ENCODE assay signal across 18 cellular contexts in the genomic region with DNA sequence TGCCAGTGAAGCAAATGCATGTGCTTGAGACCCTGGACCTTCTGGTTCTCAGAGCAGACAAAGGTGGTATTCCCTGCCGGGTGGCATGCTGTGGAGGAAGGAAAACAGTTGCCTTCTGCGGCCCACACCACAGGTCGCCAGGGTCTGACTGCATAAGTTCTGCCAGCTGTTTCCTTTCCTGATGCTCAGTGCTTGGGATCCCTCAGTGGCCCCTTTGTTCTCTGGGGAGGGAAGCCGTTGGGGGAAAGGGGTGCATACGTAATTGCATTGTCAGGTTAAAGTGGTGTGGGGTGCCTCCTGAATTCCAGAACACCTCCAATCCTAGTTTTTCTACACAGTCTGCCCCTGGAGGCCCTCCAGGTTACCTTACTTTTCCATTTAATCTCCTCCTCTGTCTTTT. TPM values are rescaled to one million over a fixed set of nuclear protein-coding genes. Genes with fewer than 3 reads are reported as not detected.
DNase-seq lines count a peak whose midpoint lies in the region; ATAC-seq and TF ChIP-seq lines count a peak whose summit lies in the region.
"Had no signal": no experiment of that assay in that cellular context is flagged by ENCODE, and none has a peak within 500 bp of the region (broad histone marks: within the 10 kb centered on the region; RNA-seq: fewer than 3 reads in every experiment).

No MANE protein-coding gene starts in this region.

- TF ChIP-seq CTCF in GM23338 (conservative IDR thresholded peaks at IDR 0.05; ENCODE audit: low read depth in 2 of 2) (no peak), neural progenitor cell (IDR thresholded peaks at IDR 0.05) (no peak)

- no peak overlapping the region for H3K4me3 ChIP-seq in GM23338
- H3K4me3 ChIP-seq in neural progenitor cell, result no peak overlapping the region
- H3K4me3 ChIP-seq: A549, PC-9, SJSA1 had no signal

- no peaks in the 10 kb centered on the region for H3K9me3 ChIP-seq in neural progenitor cell (ENCODE audit: low read depth)
- H3K9me3 ChIP-seq: A549, SJSA1 had no signal

- H2AFZ ChIP-seq in GM23338, result no peak overlapping the region
- H2AFZ ChIP-seq in neural progenitor cell (replicated peaks), result peak overlapping the region; percentile 55
- H2AFZ ChIP-seq: PC-9 had no signal

- POLR2A ChIA-PET in activated CD8-positive, alpha-beta T cell treated with anti-CD3 and anti-CD28 coated beads, Interleukin-2, amount 10 ng/mL, durations not matched to agents 7 days and 5 days (lab: Charles Lee), result no interaction called here

- ATAC-seq in GM23338 (peak; percentile 90), HG03439 (IDR thresholded peaks at IDR 0.05; ENCODE audit: unreplicated experiment) (no peak)
- no peak for ATAC-seq in stimulated activated naive CD8-positive, alpha-beta T cell treated with anti-CD3 and anti-CD28 coated beads, Interleukin-15, amount 100 ng/mL, for 72 hours
- ATAC-seq in activated CD8-positive, alpha-beta T cell treated with anti-CD3 and anti-CD28 coated beads, Interleukin-2, amount 10 ng/mL, durations not matched to agents 7 days and 5 days, result no peak
- ATAC-seq: A549, HCT116, HepG2 had no signal

- H3K9me2 ChIP-seq in GM23338 (ENCODE audit: insufficient read depth), result no peaks in the 10 kb centered on the region

- H3K4me1 Mint-ChIP-seq in GM23338 (peaks cover 32% of the 10 kb centered on the region), neural progenitor cell (peaks cover 18% of the 10 kb centered on the region)
- peaks cover 5% of the 10 kb centered on the region for H3K4me1 Mint-ChIP-seq in stimulated activated naive CD8-positive, alpha-beta T cell treated with anti-CD3 and anti-CD28 coated beads, Interleukin-15, amount 100 ng/mL, for 72 hours
- peaks cover 3% of the 10 kb centered on the region for H3K4me1 Mint-ChIP-seq in activated CD8-positive, alpha-beta T cell treated with anti-CD3 and anti-CD28 coated beads, Interleukin-2, amount 10 ng/mL, durations not matched to agents 7 days and 5 days (ENCODE audit: low read depth)

- peak; percentile 75 for DNase-seq in GM23338 (ENCODE audit: low spot score)
- DNase-seq in UCSD-AML1 (lab: John Stamatoyannopoulos, UW; ENCODE audit: unreplicated experiment), result peak; percentile 31
- DNase-seq in iPS DF 19.7 (ENCODE audit: low read depth, low spot score), result peak; percentile 90
- peak; percentile 58 for DNase-seq in neural progenitor cell (ENCODE audit: low spot score)
- DNase-seq in stimulated activated naive CD8-positive, alpha-beta T cell treated with anti-CD3 and anti-CD28 coated beads, Interleukin-15, amount 100 ng/mL, for 72 hours, result no peak
- no peak for DNase-seq in activated CD8-positive, alpha-beta T cell treated with anti-CD3 and anti-CD28 coated beads, Interleukin-2, amount 10 ng/mL, durations not matched to agents 7 days and 5 days
- DNase-seq: COR-L47, KG1, NCI-H1417 treated with DMSO at 0.1 percent for 48 hours, NCI-H2081, NCI-H510A treated with DMSO at 0.1 percent for 48 hours, NCI-H82, PC-9 had no signal

- H3K79me2 ChIP-seq in GM23338 (replicated peaks; ENCODE audit: insufficient read depth) (no peaks in the 10 kb centered on the region), neural progenitor cell (ENCODE audit: low read depth) (no peaks in the 10 kb centered on the region)

- no peaks in the 10 kb centered on the region for H3F3A ChIP-seq in GM23338 (replicated peaks; ENCODE audit: low read depth)
- H3F3A ChIP-seq in neural progenitor cell (ENCODE audit: low read depth), result peaks cover 22% of the 10 kb centered on the region

- peak overlapping the region; percentile 98 for H3K27ac Mint-ChIP-seq in GM23338
- no peak overlapping the region for H3K27ac Mint-ChIP-seq in neural progenitor cell
- H3K27ac Mint-ChIP-seq in stimulated activated naive CD8-positive, alpha-beta T cell treated with anti-CD3 and anti-CD28 coated beads, Interleukin-15, amount 100 ng/mL, for 72 hours, result no peak overlapping the region
- H3K27ac Mint-ChIP-seq in activated CD8-positive, alpha-beta T cell treated with anti-CD3 and anti-CD28 coated beads, Interleukin-2, amount 10 ng/mL, durations not matched to agents 7 days and 5 days, result no peak overlapping the region

- CTCF ChIA-PET in activated CD8-positive, alpha-beta T cell treated with anti-CD3 and anti-CD28 coated beads, Interleukin-2, amount 10 ng/mL, durations not matched to agents 7 days and 5 days (lab: Charles Lee), result no interaction called here

- H3K4me3 Mint-ChIP-seq in GM23338 (peak overlapping the region; percentile 35; the same call in 2 of the 3 replicates), neural progenitor cell (no peak overlapping the region)
- H3K4me3 Mint-ChIP-seq in stimulated activated naive CD8-positive, alpha-beta T cell treated with anti-CD3 and anti-CD28 coated beads, Interleukin-15, amount 100 ng/mL, for 72 hours, result no peak overlapping the region
- H3K4me3 Mint-ChIP-seq in activated CD8-positive, alpha-beta T cell treated with anti-CD3 and anti-CD28 coated beads, Interleukin-2, amount 10 ng/mL, durations not matched to agents 7 days and 5 days, result no peak overlapping the region

- H3K27ac ChIP-seq in GM23338 (ENCODE audit: low read depth), result peak overlapping the region; percentile 57; the same call in 1 of the 2 replicates
- H3K27ac ChIP-seq in neural progenitor cell, result peak overlapping the region; percentile 72
- H3K27ac ChIP-seq: A549, PC-9, SJSA1 had no signal

- H3K4me1 ChIP-seq in GM23338 (ENCODE audit: insufficient read depth), result peaks cover 11% of the 10 kb centered on the region; the same call in 1 of the 2 replicates
- peaks cover 23% of the 10 kb centered on the region for H3K4me1 ChIP-seq in neural progenitor cell
- H3K4me1 ChIP-seq: A549, SJSA1 had no signal

- H4K20me1 ChIP-seq in GM23338 (replicated peaks; ENCODE audit: insufficient read depth), result no peaks in the 10 kb centered on the region
- H4K20me1 ChIP-seq in neural progenitor cell (ENCODE audit: low read depth), result no peaks in the 10 kb centered on the region

- H3K4me2 ChIP-seq in GM23338 (peak overlapping the region; percentile 34; the same call in 1 of the 2 replicates), neural progenitor cell (peak overlapping the region; percentile 60)
- H3K4me2 ChIP-seq: A549, PC-9 had no signal

- no peak overlapping the region for H3K9ac ChIP-seq in neural progenitor cell

- H3K27me3 ChIP-seq in GM23338 (ENCODE audit: insufficient read depth), result no peaks in the 10 kb centered on the region
- no peaks in the 10 kb centered on the region for H3K27me3 ChIP-seq in neural progenitor cell
- H3K27me3 ChIP-seq: SJSA1 had no signal

- peaks cover 1% of the 10 kb centered on the region for H3K27me3 Mint-ChIP-seq in GM23338 (ENCODE audit: insufficient read depth, low read depth, poor library complexity)
- peaks cover 9% of the 10 kb centered on the region for H3K27me3 Mint-ChIP-seq in neural progenitor cell (ENCODE audit: insufficient read depth, low read depth)
- H3K27me3 Mint-ChIP-seq in stimulated activated naive CD8-positive, alpha-beta T cell treated with anti-CD3 and anti-CD28 coated beads, Interleukin-15, amount 100 ng/mL, for 72 hours, result peaks cover 60% of the 10 kb centered on the region
- peaks cover 39% of the 10 kb centered on the region for H3K27me3 Mint-ChIP-seq in activated CD8-positive, alpha-beta T cell treated with anti-CD3 and anti-CD28 coated beads, Interleukin-2, amount 10 ng/mL, durations not matched to agents 7 days and 5 days (ENCODE audit: low read depth)

- H3K36me3 Mint-ChIP-seq in GM23338 (ENCODE audit: low read depth), result no peaks in the 10 kb centered on the region; the same call in 2 of the 3 replicates
- peaks cover 11% of the 10 kb centered on the region for H3K36me3 Mint-ChIP-seq in neural progenitor cell
- no peaks in the 10 kb centered on the region for H3K36me3 Mint-ChIP-seq in activated CD8-positive, alpha-beta T cell treated with anti-CD3 and anti-CD28 coated beads, Interleukin-2, amount 10 ng/mL, durations not matched to agents 7 days and 5 days (ENCODE audit: low read depth)

- H3K9me3 Mint-ChIP-seq in GM23338 (no peaks in the 10 kb centered on the region; the same call in 2 of the 3 replicates), neural progenitor cell (no peaks in the 10 kb centered on the region)
- no peaks in the 10 kb centered on the region for H3K9me3 Mint-ChIP-seq in stimulated activated naive CD8-positive, alpha-beta T cell treated with anti-CD3 and anti-CD28 coated beads, Interleukin-15, amount 100 ng/mL, for 72 hours
- no peaks in the 10 kb centered on the region for H3K9me3 Mint-ChIP-seq in activated CD8-positive, alpha-beta T cell treated with anti-CD3 and anti-CD28 coated beads, Interleukin-2, amount 10 ng/mL, durations not matched to agents 7 days and 5 days (ENCODE audit: insufficient read depth)

- H3K36me3 ChIP-seq in GM23338 (ENCODE audit: insufficient read depth) (peaks cover 5% of the 10 kb centered on the region; the same call in 1 of the 2 replicates), neural progenitor cell (no peaks in the 10 kb centered on the region)
- H3K36me3 ChIP-seq: SJSA1 had no signal

TF ChIP-seq in GM23338, 12 proteins besides CTCF, POLR2A, EP300 and RAD21 (continues in another document):
- TF ChIP-seq, protein P1, sequence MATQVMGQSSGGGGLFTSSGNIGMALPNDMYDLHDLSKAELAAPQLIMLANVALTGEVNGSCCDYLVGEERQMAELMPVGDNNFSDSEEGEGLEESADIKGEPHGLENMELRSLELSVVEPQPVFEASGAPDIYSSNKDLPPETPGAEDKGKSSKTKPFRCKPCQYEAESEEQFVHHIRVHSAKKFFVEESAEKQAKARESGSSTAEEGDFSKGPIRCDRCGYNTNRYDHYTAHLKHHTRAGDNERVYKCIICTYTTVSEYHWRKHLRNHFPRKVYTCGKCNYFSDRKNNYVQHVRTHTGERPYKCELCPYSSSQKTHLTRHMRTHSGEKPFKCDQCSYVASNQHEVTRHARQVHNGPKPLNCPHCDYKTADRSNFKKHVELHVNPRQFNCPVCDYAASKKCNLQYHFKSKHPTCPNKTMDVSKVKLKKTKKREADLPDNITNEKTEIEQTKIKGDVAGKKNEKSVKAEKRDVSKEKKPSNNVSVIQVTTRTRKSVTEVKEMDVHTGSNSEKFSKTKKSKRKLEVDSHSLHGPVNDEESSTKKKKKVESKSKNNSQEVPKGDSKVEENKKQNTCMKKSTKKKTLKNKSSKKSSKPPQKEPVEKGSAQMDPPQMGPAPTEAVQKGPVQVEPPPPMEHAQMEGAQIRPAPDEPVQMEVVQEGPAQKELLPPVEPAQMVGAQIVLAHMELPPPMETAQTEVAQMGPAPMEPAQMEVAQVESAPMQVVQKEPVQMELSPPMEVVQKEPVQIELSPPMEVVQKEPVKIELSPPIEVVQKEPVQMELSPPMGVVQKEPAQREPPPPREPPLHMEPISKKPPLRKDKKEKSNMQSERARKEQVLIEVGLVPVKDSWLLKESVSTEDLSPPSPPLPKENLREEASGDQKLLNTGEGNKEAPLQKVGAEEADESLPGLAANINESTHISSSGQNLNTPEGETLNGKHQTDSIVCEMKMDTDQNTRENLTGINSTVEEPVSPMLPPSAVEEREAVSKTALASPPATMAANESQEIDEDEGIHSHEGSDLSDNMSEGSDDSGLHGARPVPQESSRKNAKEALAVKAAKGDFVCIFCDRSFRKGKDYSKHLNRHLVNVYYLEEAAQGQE (IDR thresholded peaks at IDR 0.05; ENCODE audit: unreplicated experiment), result no peak

RNA-seq across cellular contexts. Expression of a gene that starts 43.1 kb away (rescaled TPM):
- total RNA-seq in GM23338 (2014; rRNA removed; shearing (Covaris generic)), result 28.9 and 34.1 TPM in 2 replicates
- polyA plus RNA-seq in GM23338 (2016; fragmentation: Nextera tagmentation; extraction: Ambion mirVana), result 16.3 and 18.9 TPM in 2 replicates
- total RNA-seq in neural progenitor cell (ENCODE audit: low replicate concordance), result 9.4 and 22.8 TPM in 2 replicates
- 1 to 10 TPM; 5.6 to 7.2 TPM for total RNA-seq in activated CD8-positive, alpha-beta T cell treated with anti-CD3 and anti-CD28 coated beads, Interleukin-2, amount 10 ng/mL, durations not matched to agents 7 days and 5 days

Comparison
In these comparisons a context has a peak if more than half of its experiments do, and no peak if none do; other contexts are left out.
1. DNase-seq: peak in GM23338 (single experiment), UCSD-AML1 (single experiment), iPS DF 19.7 (single experiment) and neural progenitor cell (single experiment); none in stimulated activated naive CD8-positive, alpha-beta T cell treated with anti-CD3 and anti-CD28 coated beads, Interleukin-15, amount 100 ng/mL, for 72 hours (0 of 2) and activated CD8-positive, alpha-beta T cell treated with anti-CD3 and anti-CD28 coated beads, Interleukin-2, amount 10 ng/mL, durations not matched to agents 7 days and 5 days (single experiment).